In the genomic region with DNA sequence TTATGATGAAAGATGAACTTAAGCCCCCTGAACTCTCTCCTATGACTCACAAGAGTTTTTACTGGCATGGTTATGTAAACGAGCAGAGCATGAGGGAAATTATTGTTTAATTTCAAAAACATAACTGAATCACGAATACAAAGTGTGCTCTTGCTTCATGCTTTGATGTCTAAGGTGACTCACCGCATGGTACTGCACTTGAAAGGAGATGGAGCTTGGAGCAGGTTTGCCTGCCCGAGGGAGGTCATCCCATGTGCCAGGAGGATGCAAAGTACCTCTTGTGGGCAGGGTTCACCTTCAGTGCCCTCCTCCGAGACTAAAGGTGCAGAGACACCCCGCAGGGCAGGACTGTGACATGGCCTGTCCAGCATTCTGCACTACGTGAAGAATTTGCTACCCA, we compare ENCODE assay signal across 22 cellular contexts. TPM values are rescaled to one million over a fixed set of nuclear protein-coding genes. Genes with fewer than 3 reads are reported as not detected.
DNase-seq lines count a peak whose midpoint lies in the region; ATAC-seq and TF ChIP-seq lines count a peak whose summit lies in the region.
"Had no signal": no experiment of that assay in that cellular context is flagged by ENCODE, and none has a peak within 500 bp of the region (broad histone marks: within the 10 kb centered on the region; RNA-seq: fewer than 3 reads in every experiment).

No MANE protein-coding gene starts in this region.

- in situ Hi-C loops in GM13976 (cut with MboI; ENCODE audit: low sequenced_read_pairs, unreplicated experiment), result no loop called here

- POLR2A ChIA-PET in T-cell (lab: Charles Lee), result no interaction called here

- no peaks in the 10 kb centered on the region for H3K36me3 Mint-ChIP-seq in natural killer cell treated with Interleukin-12 subunit alpha and Interleukin-12 subunit beta and Interleukin-15 and Interleukin-18, amount 100 ng/mL, for 72 hours
- H3K36me3 Mint-ChIP-seq in natural killer cell (no peaks in the 10 kb centered on the region), T-cell (no peaks in the 10 kb centered on the region)
- H3K36me3 Mint-ChIP-seq: activated naive CD4-positive, alpha-beta T cell treated with anti-CD3 and anti-CD28 coated beads, Interleukin-2, amount 50 U/mL, for 72 hours; CD8-positive, alpha-beta memory T cell had no signal

- no peak for TF ChIP-seq CTCF in natural killer cell (IDR thresholded peaks at IDR 0.05)
- TF ChIP-seq CTCF in GM13976 (IDR thresholded peaks at IDR 0.05; ENCODE audit: borderline replicate concordance, control extremely low read depth, extremely low read depth, insufficient read depth, missing control alignments), result no peak

- ATAC-seq in natural killer cell treated with Interleukin-12 subunit alpha and Interleukin-12 subunit beta and Interleukin-15 and Interleukin-18, amount 100 ng/mL, for 72 hours, result no peak
- ATAC-seq in natural killer cell, result no peak
- ATAC-seq in left colon, result peak; percentile 15
- ATAC-seq in HG03045 (IDR thresholded peaks at IDR 0.05; ENCODE audit: unreplicated experiment), result no peak
- no peak for ATAC-seq in T-cell (replicated peaks in 1 of 4)
- no peak for ATAC-seq in GM19455 (IDR thresholded peaks at IDR 0.05; ENCODE audit: unreplicated experiment)
- ATAC-seq: Panc1, sciatic nerve had no signal

- H3K9me3 Mint-ChIP-seq in natural killer cell treated with Interleukin-12 subunit alpha and Interleukin-12 subunit beta and Interleukin-15 and Interleukin-18, amount 100 ng/mL, for 72 hours, result no peaks in the 10 kb centered on the region
- H3K9me3 Mint-ChIP-seq in natural killer cell, result no peaks in the 10 kb centered on the region
- H3K9me3 Mint-ChIP-seq in T-cell, result no peaks in the 10 kb centered on the region
- H3K9me3 Mint-ChIP-seq: activated CD4-positive, alpha-beta T cell treated with anti-CD3 and anti-CD28 coated beads, Interleukin-2, amount 10 ng/mL, durations not matched to agents 24 days and 14 days; activated naive CD4-positive, alpha-beta T cell treated with anti-CD3 and anti-CD28 coated beads, Interleukin-2, amount 50 U/mL, for 72 hours; IgD-negative memory B cell had no signal

- CTCF ChIA-PET in T-cell (lab: Charles Lee), result no interaction called here

- intact Hi-C loops in natural killer cell (cut with micrococcal nuclease) (no loop called here), left colon (cut with DNase I, micrococcal nuclease) (no loop called here)

- DNase-seq in natural killer cell treated with Interleukin-12 subunit alpha and Interleukin-12 subunit beta and Interleukin-15 and Interleukin-18, amount 100 ng/mL, for 72 hours (ENCODE audit: low spot score), result peak; percentile 35
- no peak for DNase-seq in natural killer cell
- DNase-seq in astrocyte of the hippocampus (ENCODE audit: low read depth, low spot score), result peak; percentile 28
- no peak for DNase-seq in left colon
- no peak for DNase-seq in T-cell
- no peak for DNase-seq in GM13976 (ENCODE audit: low spot score)
- DNase-seq: activated CD4-positive, alpha-beta T cell treated with anti-CD3 and anti-CD28 coated beads, Interleukin-2, amount 10 ng/mL, durations not matched to agents 24 days and 14 days; CD8-positive, alpha-beta memory T cell; effector CD4-positive, alpha-beta T cell; MV-4-11; NCI-H2081; NCI-H526 treated with DMSO at 0.1 percent for 48 hours; occipital lobe; stimulated activated CD4-positive, alpha-beta T cell treated with anti-CD3 and anti-CD28 coated beads, Interleukin-2, amount 100 ng/mL, for 24 hours; stomach had no signal

- H3K27me3 Mint-ChIP-seq in natural killer cell treated with Interleukin-12 subunit alpha and Interleukin-12 subunit beta and Interleukin-15 and Interleukin-18, amount 100 ng/mL, for 72 hours, result peaks cover 15 to 19% of the 10 kb centered on the region in 2 donors
- H3K27me3 Mint-ChIP-seq in natural killer cell (ENCODE audit: low read depth in 2 of 2), result peaks cover 8 to 43% of the 10 kb centered on the region in 2 donors
- peaks cover 15 to 31% of the 10 kb centered on the region in 2 donors for H3K27me3 Mint-ChIP-seq in T-cell

- H3K4me1 Mint-ChIP-seq in natural killer cell treated with Interleukin-12 subunit alpha and Interleukin-12 subunit beta and Interleukin-15 and Interleukin-18, amount 100 ng/mL, for 72 hours (ENCODE audit: low read depth in 2 of 2), result no peaks in the 10 kb centered on the region
- H3K4me1 Mint-ChIP-seq in natural killer cell, result no peaks in the 10 kb centered on the region
- no peaks in the 10 kb centered on the region for H3K4me1 Mint-ChIP-seq in T-cell
- H3K4me1 Mint-ChIP-seq: activated CD4-positive, alpha-beta T cell treated with anti-CD3 and anti-CD28 coated beads, Interleukin-2, amount 10 ng/mL, durations not matched to agents 24 days and 14 days; CD8-positive, alpha-beta memory T cell; IgD-negative memory B cell had no signal

- H3K4me3 Mint-ChIP-seq in natural killer cell treated with Interleukin-12 subunit alpha and Interleukin-12 subunit beta and Interleukin-15 and Interleukin-18, amount 100 ng/mL, for 72 hours, result no peak overlapping the region
- H3K4me3 Mint-ChIP-seq in natural killer cell, result no peak overlapping the region
- no peak overlapping the region for H3K4me3 Mint-ChIP-seq in T-cell
- H3K4me3 Mint-ChIP-seq: activated CD4-positive, alpha-beta T cell treated with anti-CD3 and anti-CD28 coated beads, Interleukin-2, amount 10 ng/mL, durations not matched to agents 24 days and 14 days; CD8-positive, alpha-beta memory T cell; IgD-negative memory B cell had no signal

- H3K27ac Mint-ChIP-seq in natural killer cell treated with Interleukin-12 subunit alpha and Interleukin-12 subunit beta and Interleukin-15 and Interleukin-18, amount 100 ng/mL, for 72 hours, result no peak overlapping the region
- H3K27ac Mint-ChIP-seq in natural killer cell (no peak overlapping the region), T-cell (no peak overlapping the region)
- H3K27ac Mint-ChIP-seq: activated CD4-positive, alpha-beta T cell treated with anti-CD3 and anti-CD28 coated beads, Interleukin-2, amount 10 ng/mL, durations not matched to agents 24 days and 14 days; activated naive CD4-positive, alpha-beta T cell treated with anti-CD3 and anti-CD28 coated beads, Interleukin-2, amount 50 U/mL, for 72 hours; CD8-positive, alpha-beta memory T cell; IgD-negative memory B cell had no signal

RNA-seq across cellular contexts. Expression of a gene that starts 13.7 kb away (rescaled TPM):
- not detected for total RNA-seq in natural killer cell treated with Interleukin-12 subunit alpha and Interleukin-12 subunit beta and Interleukin-15 and Interleukin-18, amount 100 ng/mL, for 72 hours
- total RNA-seq in natural killer cell (not detected), left colon (100 to 1,000 TPM; 214 to 328 TPM), T-cell (under 1 TPM in 3 of 5 donors, not detected in 2; 0.25 to 0.53 (median 0.26) TPM)
- total RNA-seq: activated CD4-positive, alpha-beta T cell treated with anti-CD3 and anti-CD28 coated beads, Interleukin-2, amount 10 ng/mL, durations not matched to agents 24 days and 14 days; activated naive CD4-positive, alpha-beta T cell treated with anti-CD3 and anti-CD28 coated beads, Interleukin-2, amount 50 U/mL, for 72 hours; CD8-positive, alpha-beta memory T cell had no signal

RNA-seq across cellular contexts. Expression of a gene that starts 22.3 kb away (rescaled TPM):
- total RNA-seq in natural killer cell treated with Interleukin-12 subunit alpha and Interleukin-12 subunit beta and Interleukin-15 and Interleukin-18, amount 100 ng/mL, for 72 hours, result not detected
- total RNA-seq in natural killer cell (not detected), left colon (not detected), T-cell (under 1 TPM in 2 of 5 donors, not detected in 3; 0.15 to 0.25 TPM)
- total RNA-seq: activated CD4-positive, alpha-beta T cell treated with anti-CD3 and anti-CD28 coated beads, Interleukin-2, amount 10 ng/mL, durations not matched to agents 24 days and 14 days; activated naive CD4-positive, alpha-beta T cell treated with anti-CD3 and anti-CD28 coated beads, Interleukin-2, amount 50 U/mL, for 72 hours; CD8-positive, alpha-beta memory T cell; occipital lobe; stomach; urinary bladder had no signal

Comparison
In these comparisons a context has a peak if more than half of its experiments do, and no peak if none do; other contexts are left out.
1. DNase-seq: peak in natural killer cell treated with Interleukin-12 subunit alpha and Interleukin-12 subunit beta and Interleukin-15 and Interleukin-18, amount 100 ng/mL, for 72 hours (single experiment) and astrocyte of the hippocampus (single experiment); none in natural killer cell (single experiment), left colon (0 of 2), T-cell (0 of 34) and GM13976 (single experiment).
2. RNA of a gene that starts 13.7 kb away (total RNA-seq): 214 to 328 TPM in left colon; 0.25 to 0.53 TPM in T-cell, not detected in natural killer cell treated with Interleukin-12 subunit alpha and Interleukin-12 subunit beta and Interleukin-15 and Interleukin-18, amount 100 ng/mL, for 72 hours and not detected in natural killer cell; every median in the first group is over 100 times any median in the second.